In genomic region chr17:82098939-82099765, GRCh38 we compare ENCODE assay signal across 8 cellular contexts. TPM values are rescaled to one million over a fixed set of nuclear protein-coding genes. Genes with fewer than 3 reads are reported as not detected.
DNase-seq lines count a peak whose midpoint lies in the region; ATAC-seq, FAIRE-seq and TF ChIP-seq lines count a peak whose summit lies in the region.

No MANE protein-coding gene starts in this region.

- no peaks in the 10 kb centered on the region for H3K36me3 ChIP-seq in CD8-positive, alpha-beta memory T cell (ENCODE audit: insufficient read depth, low read length)
- H3K36me3 ChIP-seq in small intestine (ENCODE audit: control insufficient read depth in 2 of 2, insufficient read depth in 2 of 2, low read length in 2 of 2), result peaks cover under 1 to 6% of the 10 kb centered on the region in 2 donors

- H3K36me3 Mint-ChIP-seq in CD8-positive, alpha-beta memory T cell, result peaks cover 0 to 5% (median 0%) of the 10 kb centered on the region in 3 donors
- H3K36me3 Mint-ChIP-seq in activated T-cell treated with anti-CD3 and anti-CD28 coated beads, Interleukin-2, amount 50 U/mL, for 72 hours (ENCODE audit: insufficient read depth in 2 of 2), result no peaks in the 10 kb centered on the region

- no peak for TF ChIP-seq CTCF in D721Med (IDR thresholded peaks at IDR 0.05; ENCODE audit: insufficient read depth, missing control alignments)

- H3K27ac Mint-ChIP-seq in CD8-positive, alpha-beta memory T cell, result peak overlapping the region; percentile 42 to 97 (median 75)
- peak overlapping the region; percentile 60 for H3K27ac Mint-ChIP-seq in activated T-cell treated with anti-CD3 and anti-CD28 coated beads, Interleukin-2, amount 50 U/mL, for 72 hours

- DNase-seq in CD8-positive, alpha-beta memory T cell, result no peak
- DNase-seq in activated T-cell treated with anti-CD3 and anti-CD28 coated beads, Interleukin-2, amount 50 U/mL, for 72 hours, result peak in 1 of 2 donors; percentile 29
- DNase-seq in right cardiac atrium (peak in 2 of 3 donors; percentile 71 to 73), small intestine (no peak), D721Med (ENCODE audit: insufficient read length, low spot score) (no peak), HPDE6-E6E7 (ENCODE audit: extremely low spot score) (no peak)

- ATAC-seq in GM19455 (IDR thresholded peaks at IDR 0.05; ENCODE audit: unreplicated experiment) (peak; percentile 15), HG03565 (IDR thresholded peaks at IDR 0.05; ENCODE audit: unreplicated experiment) (peak; percentile 0), right cardiac atrium (peak; percentile 1 to 9)
- peak; percentile 2 for ATAC-seq in activated T-cell treated with anti-CD3 and anti-CD28 coated beads, Interleukin-2, amount 50 U/mL, for 72 hours (replicated peaks in 1 of 2)

- intact Hi-C loops in right cardiac atrium (cut with DNase I), result no loop called here

- H3K9me3 Mint-ChIP-seq in CD8-positive, alpha-beta memory T cell, result no peaks in the 10 kb centered on the region
- H3K9me3 Mint-ChIP-seq in activated T-cell treated with anti-CD3 and anti-CD28 coated beads, Interleukin-2, amount 50 U/mL, for 72 hours, result no peaks in the 10 kb centered on the region

- H3K27me3 ChIP-seq in CD8-positive, alpha-beta memory T cell (ENCODE audit: insufficient read depth, low read length, poor library complexity, severe bottlenecking), result no peaks in the 10 kb centered on the region
- H3K27me3 ChIP-seq in right cardiac atrium (ENCODE audit: control insufficient read depth, insufficient read depth) (no peaks in the 10 kb centered on the region), small intestine (ENCODE audit: control insufficient read depth in 2 of 2, insufficient read depth in 2 of 2, low read length in 2 of 2) (no peaks in the 10 kb centered on the region)

- peak overlapping the region; percentile 76 for H3K27ac ChIP-seq in CD8-positive, alpha-beta memory T cell (ENCODE audit: low read depth, low read length)
- H3K27ac ChIP-seq in right cardiac atrium (ENCODE audit: low read length), result peak overlapping the region; percentile 81
- H3K27ac ChIP-seq in small intestine (ENCODE audit: low read depth in 1 of 2, low read length in 1 of 2), result peak overlapping the region; percentile 96 to 98

- WGBS in right cardiac atrium, result 19% methylated on average over 81 of the region's 81 CpGs
- 12 to 20% (median 17%) methylated on average over 53 to 81 of the region's 81 CpGs for WGBS in small intestine, 3 donors

- FAIRE-seq in small intestine (lab: Jason Lieb, UNC) (no peak), D721Med (lab: Jason Lieb, UNC) (no peak)

- POLR2A ChIA-PET in CD8-positive, alpha-beta memory T cell (lab: Charles Lee), result interaction anchor here (0.6 to 2.2 kb wide), 8 partner anchors 7 to 140 kb away, joined by 3 to 15 read pairs (median 6); partner anchors contain the start of genes CENPX, DCXR and LRRC45

- peaks cover 0 to 14% (median 6%) of the 10 kb centered on the region in 3 donors for H3K4me1 Mint-ChIP-seq in CD8-positive, alpha-beta memory T cell
- H3K4me1 Mint-ChIP-seq in activated T-cell treated with anti-CD3 and anti-CD28 coated beads, Interleukin-2, amount 50 U/mL, for 72 hours (ENCODE audit: low read depth), result peaks cover 23% of the 10 kb centered on the region

- H3K4me1 ChIP-seq in CD8-positive, alpha-beta memory T cell (ENCODE audit: insufficient read depth, low read length), result peaks cover 14% of the 10 kb centered on the region
- H3K4me1 ChIP-seq in right cardiac atrium (ENCODE audit: control insufficient read depth, insufficient read depth, low read length) (peaks cover 6% of the 10 kb centered on the region), small intestine (ENCODE audit: control insufficient read depth in 2 of 2, insufficient read depth in 1 of 2, low read depth in 1 of 2, low read length in 1 of 2) (peaks cover 2 to 6% of the 10 kb centered on the region in 2 donors)

- no peaks in the 10 kb centered on the region for H3K9me3 ChIP-seq in CD8-positive, alpha-beta memory T cell (ENCODE audit: low read length)
- H3K9me3 ChIP-seq in right cardiac atrium (ENCODE audit: control insufficient read depth, low read length) (no peaks in the 10 kb centered on the region), small intestine (ENCODE audit: control insufficient read depth, low read depth) (no peaks in the 10 kb centered on the region)

- CTCF ChIA-PET in CD8-positive, alpha-beta memory T cell (lab: Charles Lee), result interaction anchor here (0.9 to 2.1 kb wide), 6 partner anchors 8 to 69 kb away, joined by 3 to 6 read pairs (median 3); partner anchors contain the start of gene DUS1L

- H3K4me3 Mint-ChIP-seq in CD8-positive, alpha-beta memory T cell, result peak overlapping the region; percentile 73 to 90 (median 79)
- H3K4me3 Mint-ChIP-seq in activated T-cell treated with anti-CD3 and anti-CD28 coated beads, Interleukin-2, amount 50 U/mL, for 72 hours, result peak overlapping the region; percentile 83 to 88

- no peaks in the 10 kb centered on the region for H3K27me3 Mint-ChIP-seq in CD8-positive, alpha-beta memory T cell
- H3K27me3 Mint-ChIP-seq in activated T-cell treated with anti-CD3 and anti-CD28 coated beads, Interleukin-2, amount 50 U/mL, for 72 hours (ENCODE audit: low read depth), result no peaks in the 10 kb centered on the region

- H3K4me3 ChIP-seq in CD8-positive, alpha-beta memory T cell (ENCODE audit: low read length), result peak overlapping the region; percentile 58
- H3K4me3 ChIP-seq in right cardiac atrium (ENCODE audit: low read length) (peak overlapping the region; percentile 39), small intestine (ENCODE audit: low read depth in 1 of 2, low read length in 2 of 2) (peak overlapping the region; percentile 42 to 62)

RNA-seq across cellular contexts. Expression of gene FASN, which starts 1.1 kb away (rescaled TPM):
- total RNA-seq in CD8-positive, alpha-beta memory T cell, result 100 to 1,000 TPM; 251 to 259 TPM
- polyA plus RNA-seq in CD8-positive, alpha-beta memory T cell, result 2.7 TPM
- 10 to 100 TPM; 90.5 to 91.2 TPM for total RNA-seq in activated T-cell treated with anti-CD3 and anti-CD28 coated beads, Interleukin-2, amount 50 U/mL, for 72 hours
- 10 to 100 TPM; 14.3 to 71.8 (median 23.4) TPM for total RNA-seq in right cardiac atrium
- 86.3 TPM for polyA plus RNA-seq in right cardiac atrium
- polyA plus RNA-seq in small intestine, result 100 to 1,000 TPM in 1 of 3 donors, 10 to 100 TPM in 2; 13.2 to 103 (median 13.5) TPM

RNA-seq across cellular contexts. Expression of gene DUS1L, which starts 33.5 kb away (rescaled TPM):
- total RNA-seq in CD8-positive, alpha-beta memory T cell, result 100 to 1,000 TPM; 206 to 210 TPM
- polyA plus RNA-seq in CD8-positive, alpha-beta memory T cell, result 142 TPM
- total RNA-seq in activated T-cell treated with anti-CD3 and anti-CD28 coated beads, Interleukin-2, amount 50 U/mL, for 72 hours, result 100 to 1,000 TPM; 109 to 121 TPM
- total RNA-seq in right cardiac atrium, result 10 to 100 TPM; 51.3 to 63.1 (median 58.4) TPM
- 82.1 TPM for polyA plus RNA-seq in right cardiac atrium
- 100 to 1,000 TPM; 115 to 170 (median 140) TPM for polyA plus RNA-seq in small intestine

RNA-seq across cellular contexts. Expression of gene GPS1, which starts 47.5 kb away (rescaled TPM):
- total RNA-seq in CD8-positive, alpha-beta memory T cell, result 100 to 1,000 TPM; 122 to 125 TPM
- polyA plus RNA-seq in CD8-positive, alpha-beta memory T cell, result 151 TPM
- total RNA-seq in activated T-cell treated with anti-CD3 and anti-CD28 coated beads, Interleukin-2, amount 50 U/mL, for 72 hours, result 10 to 100 TPM; 55.1 to 73.5 TPM
- 10 to 100 TPM; 87.1 to 93.7 (median 90.6) TPM for total RNA-seq in right cardiac atrium
- polyA plus RNA-seq in right cardiac atrium (75.1 TPM), small intestine (100 to 1,000 TPM in 2 of 3 donors, 10 to 100 TPM in 1; 80.4 to 161 (median 156) TPM)

RNA-seq across cellular contexts. Expression of gene RFNG, which starts 47.5 kb away (rescaled TPM):
- 10 to 100 TPM; 18.1 to 19.4 TPM for total RNA-seq in CD8-positive, alpha-beta memory T cell
- 7.3 TPM for polyA plus RNA-seq in CD8-positive, alpha-beta memory T cell
- total RNA-seq in activated T-cell treated with anti-CD3 and anti-CD28 coated beads, Interleukin-2, amount 50 U/mL, for 72 hours, result 10 to 100 TPM; 31.0 to 42.2 TPM
- 10 to 100 TPM; 19.0 to 25.1 (median 20.2) TPM for total RNA-seq in right cardiac atrium
- polyA plus RNA-seq in right cardiac atrium (25.4 TPM), small intestine (10 to 100 TPM; 35.4 to 43.8 (median 40.0) TPM)

Comparison
In these comparisons a context has a peak if more than half of its experiments do, and no peak if none do; other contexts are left out.
1. DNase-seq: peak in right cardiac atrium (2 of 3); none in CD8-positive, alpha-beta memory T cell (0 of 5), small intestine (single experiment), D721Med (single experiment) and HPDE6-E6E7 (single experiment).
2. Peak in every context shown above with its lines, with median percentiles within 50 percentile points of each other: H3K27ac ChIP-seq, H3K4me3 ChIP-seq and ATAC-seq.